Comparison of ENCODE assay signal across 9 cellular contexts in genomic region chr11:34492806-34493414, GRCh38. TPM values are rescaled to one million over a fixed set of nuclear protein-coding genes. Genes with fewer than 3 reads are reported as not detected.
DNase-seq lines count a peak whose midpoint lies in the region; ATAC-seq and TF ChIP-seq lines count a peak whose summit lies in the region.
"Had no signal": no experiment of that assay in that cellular context is flagged by ENCODE, and none has a peak within 500 bp of the region (broad histone marks: within the 10 kb centered on the region; RNA-seq: fewer than 3 reads in every experiment).

No MANE protein-coding gene starts in this region.

- no peaks in the 10 kb centered on the region for H3K36me3 Mint-ChIP-seq in progenitor cell of endocrine pancreas (ENCODE audit: insufficient read depth)
- H3K36me3 Mint-ChIP-seq: T-cell had no signal

- H3K9me3 Mint-ChIP-seq in progenitor cell of endocrine pancreas (ENCODE audit: low read depth): no peaks in the 10 kb centered on the region
- H3K9me3 Mint-ChIP-seq: T-cell had no signal

- no peak overlapping the region for H3K4me3 ChIP-seq in HL-60 (replicated peaks; ENCODE audit: insufficient read depth, low read length)

- no peak overlapping the region for H3K27ac Mint-ChIP-seq in progenitor cell of endocrine pancreas
- H3K27ac Mint-ChIP-seq: T-cell had no signal

- DNase-seq in COR-L47 (lab: John Stamatoyannopoulos, UW) (peak; percentile 58), HL-60 (ENCODE audit: low read depth in 1 of 2, low spot score in 1 of 2) (peak in 1 of 2 experiments; percentile 67), NCI-H82 treated with DMSO at 0.1 percent for 48 hours (lab: John Stamatoyannopoulos, UW; ENCODE audit: unreplicated experiment) (peak; percentile 27), germinal center (ENCODE audit: low spot score) (peak; percentile 47), progenitor cell of endocrine pancreas (ENCODE audit: low spot score, unreplicated experiment) (peak; percentile 39)
- DNase-seq in activated T-cell treated with anti-CD3 and anti-CD28 coated beads, Interleukin-2, amount 50 U/mL, for 1 hour: peak; percentile 22

- no peak overlapping the region for H3K27ac ChIP-seq in HL-60 (replicated peaks)

- no peaks in the 10 kb centered on the region for H3K27me3 ChIP-seq in HL-60 (ENCODE audit: insufficient read depth, poor library complexity, severe bottlenecking)

- peak; percentile 48 for TF ChIP-seq CTCF in HL-60 (IDR thresholded peaks at IDR 0.05; ENCODE audit: insufficient read depth, low read length)
- TF ChIP-seq CTCF in progenitor cell of endocrine pancreas (IDR thresholded peaks at IDR 0.05; ENCODE audit: unreplicated experiment): peak; percentile 86

- H3K4me1 Mint-ChIP-seq in progenitor cell of endocrine pancreas (ENCODE audit: low read depth): no peaks in the 10 kb centered on the region
- H3K4me1 Mint-ChIP-seq: T-cell had no signal

- ATAC-seq in GM19328 (IDR thresholded peaks at IDR 0.05; ENCODE audit: unreplicated experiment) (no peak), GM18520 (IDR thresholded peaks at IDR 0.05; ENCODE audit: unreplicated experiment) (no peak)
- ATAC-seq: T-cell had no signal

- H3K4me3 Mint-ChIP-seq in progenitor cell of endocrine pancreas (ENCODE audit: low read depth): no peak overlapping the region
- H3K4me3 Mint-ChIP-seq: T-cell had no signal

- peaks cover 7% of the 10 kb centered on the region for H3K27me3 Mint-ChIP-seq in progenitor cell of endocrine pancreas

RNA-seq across cellular contexts. Expression of gene ELF5, which starts 20.7 kb away (rescaled TPM):
- total RNA-seq in progenitor cell of endocrine pancreas: 1.8 and 2.1 TPM in 2 replicates
- total RNA-seq: T-cell had no signal

RNA-seq across cellular contexts. Expression of gene CAT, which starts 54.2 kb away (rescaled TPM):
- total RNA-seq in progenitor cell of endocrine pancreas: 44.1 and 51.8 TPM in 2 replicates
